Comparison of ENCODE assay signal across 12 cellular contexts in the genomic region with DNA sequence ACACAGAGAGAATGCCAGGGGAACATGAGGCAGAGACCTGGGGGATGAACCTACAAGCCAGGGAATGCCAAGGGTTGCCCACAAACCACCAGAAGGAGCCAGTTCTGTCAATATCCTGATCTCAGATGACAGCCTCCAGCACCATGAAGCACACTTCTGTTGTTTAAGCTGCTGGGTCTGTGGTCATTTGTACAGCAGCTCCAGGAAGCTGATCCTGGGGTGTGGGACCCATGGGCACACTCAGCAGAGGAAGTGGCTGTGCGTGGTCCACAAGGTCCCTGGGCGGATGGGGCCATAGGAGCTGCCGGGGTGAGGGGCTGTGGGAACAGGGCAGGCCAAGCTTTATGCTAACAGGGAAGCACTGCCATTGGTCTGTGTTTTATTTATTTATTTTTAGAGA. TPM values are rescaled to one million over a fixed set of nuclear protein-coding genes. Genes with fewer than 3 reads are reported as not detected.
DNase-seq lines count a peak whose midpoint lies in the region; ATAC-seq, FAIRE-seq and TF ChIP-seq lines count a peak whose summit lies in the region.
"Had no signal": no experiment of that assay in that cellular context is flagged by ENCODE, and none has a peak within 500 bp of the region (broad histone marks: within the 10 kb centered on the region; RNA-seq: fewer than 3 reads in every experiment).

No MANE protein-coding gene starts in this region.

- H3K27me3 Mint-ChIP-seq in nephron (ENCODE audit: low read depth) (no peaks in the 10 kb centered on the region), osteocyte (ENCODE audit: unreplicated experiment) (no peaks in the 10 kb centered on the region)

- CTCF ChIA-PET in HepG2 (lab: Yijun Ruan, JAX; ENCODE audit: low intra/inter-chr PET ratio, low total read pairs) (no interaction called here), mammary epithelial cell (lab: Charles Lee; ENCODE audit: low non-redundant PET) (interaction anchor here (0.6 kb wide), 1 partner anchor 12 kb away, joined by 4 read pairs; the partner anchor contains the start of gene PPM1F)

- H3K36me3 ChIP-seq in right lobe of liver (no peaks in the 10 kb centered on the region), HepG2 (replicated peaks in 1 of 2; ENCODE audit: control insufficient read depth in 1 of 2, insufficient read depth in 2 of 2, low read length in 2 of 2) (peaks cover 6 to 34% of the 10 kb centered on the region in 2 experiments; a peak in 4 of 5 replicates), mammary epithelial cell (ENCODE audit: insufficient read depth, low read length) (peaks cover 6% of the 10 kb centered on the region), vagina (peaks cover 0 to 16% of the 10 kb centered on the region in 2 donors)

- TF ChIP-seq CTCF in right lobe of liver (IDR thresholded peaks at IDR 0.05) (no peak), HepG2 (CRISPR knock-in tag; IDR thresholded peaks at IDR 0.05) (no peak), mammary epithelial cell (conservative IDR thresholded peaks at IDR 0.05 in 1 of 2, IDR thresholded peaks at IDR 0.05 in 1 of 2; ENCODE audit: extremely low read depth in 1 of 2, insufficient read depth in 1 of 2, low read depth in 1 of 2, low read length in 2 of 2) (no peak), nephron (IDR thresholded peaks at IDR 0.05; ENCODE audit: unreplicated experiment in 3 of 3) (no peak), vagina (IDR thresholded peaks at IDR 0.05) (no peak), osteocyte (IDR thresholded peaks at IDR 0.05) (no peak)

- intact Hi-C loops in right lobe of liver (cut with DNase I) = no loop called here
- intact Hi-C loops in HepG2 (cut with micrococcal nuclease; ENCODE audit: unreplicated experiment) = no loop called here
- intact Hi-C loops in mammary epithelial cell (cut with micrococcal nuclease) = no loop called here
- intact Hi-C loops in vagina (cut with DNase I) = no loop called here

- H3K9me3 Mint-ChIP-seq in nephron = no peaks in the 10 kb centered on the region
- H3K9me3 Mint-ChIP-seq in osteocyte (ENCODE audit: unreplicated experiment) = no peaks in the 10 kb centered on the region

- no peak for DNase-seq in right lobe of liver
- no peak for DNase-seq in HepG2 (ENCODE audit: low spot score)
- peak; percentile 40 for DNase-seq in mammary epithelial cell
- DNase-seq in vagina (ENCODE audit: extremely low spot score in 2 of 2) = no peak
- no peak for DNase-seq in osteocyte (ENCODE audit: extremely low spot score, unreplicated experiment)
- no peak for DNase-seq in NCI-H69 (lab: John Stamatoyannopoulos, UW)
- no peak for DNase-seq in RCC 7860 (ENCODE audit: low spot score)
- DNase-seq: islet precursor cell had no signal

- H3K4me2 ChIP-seq in HepG2 (ENCODE audit: low read depth, low read length) (no peak overlapping the region), mammary epithelial cell (ENCODE audit: insufficient read depth, low read depth, low read length) (no peak overlapping the region)

- H3K9ac ChIP-seq in HepG2 (ENCODE audit: insufficient read depth, low read depth, low read length) (no peak overlapping the region), mammary epithelial cell (ENCODE audit: insufficient read depth, low read length) (no peak overlapping the region)

- H3K79me2 ChIP-seq in HepG2 (ENCODE audit: insufficient read depth, low read length) (no peaks in the 10 kb centered on the region), mammary epithelial cell (ENCODE audit: insufficient read depth, low read length) (peaks cover 21% of the 10 kb centered on the region)

- H3K27ac Mint-ChIP-seq in nephron = peak overlapping the region; percentile 60 to 100 (median 100)
- H3K27ac Mint-ChIP-seq in osteocyte (ENCODE audit: unreplicated experiment) = no peak overlapping the region

- no peak for TF ChIP-seq EP300 in HepG2 (IDR thresholded peaks at IDR 0.05; ENCODE audit: low read depth in 2 of 2, low read length in 2 of 2)
- TF ChIP-seq EP300 in HepG2 (CRISPR knock-in tag; IDR thresholded peaks at IDR 0.05; ENCODE audit: borderline replicate concordance) = no peak

- H3K4me1 ChIP-seq in right lobe of liver (peaks cover 0 to 41% (median 21%) of the 10 kb centered on the region in 4 donors), HepG2 (ENCODE audit: insufficient read depth, low read length) (peaks cover 18% of the 10 kb centered on the region), mammary epithelial cell (ENCODE audit: insufficient read depth, low read length) (peaks cover 52% of the 10 kb centered on the region), vagina (peaks cover 94% of the 10 kb centered on the region)

- in situ Hi-C loops in HepG2 (cut with HindIII; ENCODE audit: extremely low pct_ligation_motif_present, low pct_unique_long_range_greater_than_20kb) (no loop called here), mammary epithelial cell (cut with MboI; ENCODE audit: low sequenced_read_pairs in 2 of 2) (loop anchor here in 1 of 2 donors (5.0 kb wide), 1 partner anchor 228 kb away; no protein-coding TSS in a partner anchor)

- dilution Hi-C loops in mammary epithelial cell (cut with HindIII; ENCODE audit: low sequenced_read_pairs) = no loop called here

- BruUV-seq in HepG2 (replicated peaks; lab: Mats Ljungman, UMichigan) (no TSS peak), mammary epithelial cell (replicated peaks; lab: Mats Ljungman, UMichigan) (no TSS peak)

- TF ChIP-seq POLR2A in right lobe of liver (IDR thresholded peaks at IDR 0.05) (no peak), HepG2 (IDR thresholded peaks at IDR 0.05; ENCODE audit: insufficient read depth in 1 of 2, low read depth in 2 of 2, low read length in 2 of 2) (no peak), vagina (IDR thresholded peaks at IDR 0.05) (no peak)

- H2AFZ ChIP-seq in HepG2 (ENCODE audit: low read length) (no peak overlapping the region), mammary epithelial cell (ENCODE audit: low read depth, low read length) (no peak overlapping the region)

- no peak for TF ChIP-seq RAD21 in HepG2 (CRISPR knock-in tag; IDR thresholded peaks at IDR 0.05)

- H3K36me3 Mint-ChIP-seq in nephron (ENCODE audit: low read depth) (peaks cover 39% of the 10 kb centered on the region), osteocyte (ENCODE audit: unreplicated experiment) (peaks cover 5% of the 10 kb centered on the region)

- no peak for FAIRE-seq in HepG2 (lab: Jason Lieb, UNC)
- no peak for FAIRE-seq in RCC 7860 (lab: Jason Lieb, UNC)
- FAIRE-seq: astrocyte had no signal

- peak overlapping the region in 2 of 3 donors; percentile 78 to 93 for H3K27ac ChIP-seq in right lobe of liver
- no peak overlapping the region for H3K27ac ChIP-seq in HepG2 (ENCODE audit: extremely low read length, insufficient read depth, low read length)
- H3K27ac ChIP-seq in mammary epithelial cell (ENCODE audit: insufficient read depth, low read depth, low read length) = no peak overlapping the region
- H3K27ac ChIP-seq in vagina = peak overlapping the region; percentile 88

- no peak overlapping the region for H3K4me3 Mint-ChIP-seq in nephron
- H3K4me3 Mint-ChIP-seq in osteocyte (ENCODE audit: unreplicated experiment) = no peak overlapping the region

- POLR2A ChIA-PET in HepG2 (lab: Yijun Ruan, JAX) = no interaction called here

- H3K27me3 ChIP-seq in right lobe of liver = no peaks in the 10 kb centered on the region
- no peaks in the 10 kb centered on the region for H3K27me3 ChIP-seq in HepG2 (ENCODE audit: control insufficient read depth in 1 of 2, insufficient read depth in 2 of 2, low read length in 2 of 2)
- no peaks in the 10 kb centered on the region for H3K27me3 ChIP-seq in mammary epithelial cell (ENCODE audit: insufficient read depth, low read length)
- H3K27me3 ChIP-seq in vagina = no peaks in the 10 kb centered on the region

- 83% methylated on average over 1 of the region's 3 CpGs for WGBS in right lobe of liver (ENCODE audit: insufficient coverage, low coverage, low lambda C conversion rate, missing lambda C conversion rate)
- WGBS in HepG2 (ENCODE audit: low lambda C conversion rate) = 100% methylated on average over 3 of the region's 3 CpGs
- WGBS in mammary epithelial cell (ENCODE audit: low coverage, missing lambda C conversion rate) = 79% methylated on average over 3 of the region's 3 CpGs

- peaks cover 66% of the 10 kb centered on the region for H3K4me1 Mint-ChIP-seq in nephron
- H3K4me1 Mint-ChIP-seq in osteocyte (ENCODE audit: unreplicated experiment) = peaks cover 70% of the 10 kb centered on the region

- no peak overlapping the region for H3K4me3 ChIP-seq in right lobe of liver
- H3K4me3 ChIP-seq in HepG2 (replicated peaks in 1 of 3; ENCODE audit: insufficient read depth in 1 of 3, low read depth in 2 of 3, low read length in 3 of 3) = no peak overlapping the region
- no peak overlapping the region for H3K4me3 ChIP-seq in mammary epithelial cell (replicated peaks in 1 of 3; ENCODE audit: insufficient read depth in 1 of 3, low read depth in 2 of 3, low read length in 3 of 3)
- no peak overlapping the region for H3K4me3 ChIP-seq in vagina

- ATAC-seq in right lobe of liver = no peak
- no peak for ATAC-seq in HepG2
- ATAC-seq: esophagus mucosa, HCT116 had no signal

- no peaks in the 10 kb centered on the region for H4K20me1 ChIP-seq in HepG2 (ENCODE audit: insufficient read depth, low read length)
- H4K20me1 ChIP-seq in mammary epithelial cell (ENCODE audit: insufficient read depth, low read length) = no peaks in the 10 kb centered on the region

- H3K9me3 ChIP-seq in right lobe of liver (no peaks in the 10 kb centered on the region), HepG2 (ENCODE audit: low read length) (no peaks in the 10 kb centered on the region), mammary epithelial cell (replicated peaks; ENCODE audit: insufficient read depth, low read length) (no peaks in the 10 kb centered on the region), vagina (no peaks in the 10 kb centered on the region)

RNA-seq across cellular contexts. Expression of gene PPM1F, which starts 12.1 kb away (rescaled TPM):
- 10 to 100 TPM in 4 of 6 experiments, 1 to 10 TPM in 2; 5.0 to 19.4 (median 12.8) TPM for total RNA-seq in right lobe of liver
- 19.6 and 20.4 TPM in 2 replicates for total RNA-seq in HepG2 (2016; rRNA removed; fragmentation: Illumina TruSeq; extraction: Trizol)
- total RNA-seq in HepG2 (2016; cell fraction: cytosol; rRNA removed; fragmentation: Illumina TruSeq; extraction: Trizol; ENCODE audit: low read depth) = 1.8 TPM in 2 replicates
- total RNA-seq in HepG2 (2016; cell fraction: insoluble cytoplasmic fraction; rRNA removed; fragmentation: Illumina TruSeq; extraction: Trizol) = 19.5 and 19.8 TPM in 2 replicates
- 5.8 and 7.5 TPM in 2 replicates for total RNA-seq in HepG2 (2016; cell fraction: membrane; rRNA removed; fragmentation: Illumina TruSeq; extraction: Trizol)
- total RNA-seq in HepG2 (2016; cell fraction: nucleus; rRNA removed; fragmentation: Illumina TruSeq; extraction: Trizol) = 13.2 and 13.5 TPM in 2 replicates
- polyA plus RNA-seq in HepG2 (2011; rRNA removed) = 11.0 and 14.4 TPM in 2 replicates
- 8.9 and 10.5 TPM in 2 replicates for polyA plus RNA-seq in HepG2 (2011; cell fraction: cytosol; rRNA removed)
- 51.0 and 62.2 TPM in 2 replicates for polyA plus RNA-seq in HepG2 (2011; cell fraction: nucleus; rRNA removed)
- 7.7 and 10.0 TPM in 2 replicates for polyA plus RNA-seq in HepG2 (2012)
- 1.2 and 1.9 TPM in 2 replicates for polyA plus RNA-seq in HepG2 (2016; cell fraction: cytosol; fragmentation: Illumina TruSeq; extraction: Trizol; ENCODE audit: low read depth)
- 11.3 and 12.7 TPM in 2 replicates for polyA plus RNA-seq in HepG2 (2016; cell fraction: insoluble cytoplasmic fraction; fragmentation: Illumina TruSeq; extraction: Trizol; ENCODE audit: low read depth)
- 3.0 and 4.1 TPM in 2 replicates for polyA plus RNA-seq in HepG2 (2016; cell fraction: membrane; fragmentation: Illumina TruSeq; extraction: Trizol; ENCODE audit: low read depth)
- 19.5 and 30.2 TPM in 2 replicates for polyA plus RNA-seq in HepG2 (2016; cell fraction: nucleus; fragmentation: Illumina TruSeq; extraction: Trizol; ENCODE audit: insufficient read depth, low read depth)
- 9.9 and 30.7 TPM in 2 replicates for polyA minus RNA-seq in HepG2 (2011; rRNA and poly(A)+ RNA removed; ENCODE audit: low replicate concordance)
- 9.1 and 9.8 TPM in 2 replicates for polyA minus RNA-seq in HepG2 (2011; cell fraction: cytosol; rRNA and poly(A)+ RNA removed)
- polyA minus RNA-seq in HepG2 (2011; cell fraction: nucleus; rRNA and poly(A)+ RNA removed) = 7.8 and 8.6 TPM in 2 replicates
- 10 to 100 TPM; 30.8 to 43.6 TPM for total RNA-seq in mammary epithelial cell
- 18.3 TPM for polyA plus RNA-seq in mammary epithelial cell
- polyA minus RNA-seq in mammary epithelial cell = 45.2 TPM
- total RNA-seq in vagina = 35.6 TPM
- total RNA-seq in osteocyte = 37.6 and 40.2 TPM in 2 replicates

RNA-seq across cellular contexts. Expression of gene TOP3B, which starts 42.1 kb away (rescaled TPM):
- total RNA-seq in right lobe of liver (10 to 100 TPM; 13.5 to 20.4 (median 15.6) TPM), HepG2 (2016; rRNA removed; fragmentation: Illumina TruSeq; extraction: Trizol) (18.2 and 28.5 TPM in 2 replicates), mammary epithelial cell (10 to 100 TPM; 36.4 to 36.7 TPM), vagina (42.7 TPM), osteocyte (37.0 and 46.0 TPM in 2 replicates)
- total RNA-seq in HepG2 (2016; cell fraction: cytosol; rRNA removed; fragmentation: Illumina TruSeq; extraction: Trizol; ENCODE audit: low read depth) = 15.2 and 19.6 TPM in 2 replicates
- total RNA-seq in HepG2 (2016; cell fraction: insoluble cytoplasmic fraction; rRNA removed; fragmentation: Illumina TruSeq; extraction: Trizol) = 16.3 and 26.7 TPM in 2 replicates
- 11.0 and 11.7 TPM in 2 replicates for total RNA-seq in HepG2 (2016; cell fraction: membrane; rRNA removed; fragmentation: Illumina TruSeq; extraction: Trizol)
- 44.1 and 55.2 TPM in 2 replicates for total RNA-seq in HepG2 (2016; cell fraction: nucleus; rRNA removed; fragmentation: Illumina TruSeq; extraction: Trizol)
- polyA plus RNA-seq in HepG2 (2011; rRNA removed) (29.7 and 36.2 TPM in 2 replicates), mammary epithelial cell (11.7 TPM)
- 8.8 and 12.0 TPM in 2 replicates for polyA plus RNA-seq in HepG2 (2011; cell fraction: cytosol; rRNA removed)
- polyA plus RNA-seq in HepG2 (2011; cell fraction: nucleus; rRNA removed) = 321 and 373 TPM in 2 replicates
- polyA plus RNA-seq in HepG2 (2012) = 22.3 and 45.3 TPM in 2 replicates
- 1.6 and 1.8 TPM in 2 replicates for polyA plus RNA-seq in HepG2 (2016; cell fraction: cytosol; fragmentation: Illumina TruSeq; extraction: Trizol; ENCODE audit: low read depth)
- 13.9 and 14.0 TPM in 2 replicates for polyA plus RNA-seq in HepG2 (2016; cell fraction: insoluble cytoplasmic fraction; fragmentation: Illumina TruSeq; extraction: Trizol; ENCODE audit: low read depth)
- 2.7 and 2.9 TPM in 2 replicates for polyA plus RNA-seq in HepG2 (2016; cell fraction: membrane; fragmentation: Illumina TruSeq; extraction: Trizol; ENCODE audit: low read depth)
- polyA plus RNA-seq in HepG2 (2016; cell fraction: nucleus; fragmentation: Illumina TruSeq; extraction: Trizol; ENCODE audit: insufficient read depth, low read depth) = 115 and 122 TPM in 2 replicates
- 29.4 and 31.9 TPM in 2 replicates for polyA minus RNA-seq in HepG2 (2011; rRNA and poly(A)+ RNA removed; ENCODE audit: low replicate concordance)
- 3.7 and 5.9 TPM in 2 replicates for polyA minus RNA-seq in HepG2 (2011; cell fraction: cytosol; rRNA and poly(A)+ RNA removed)
- polyA minus RNA-seq in HepG2 (2011; cell fraction: nucleus; rRNA and poly(A)+ RNA removed) = 49.7 and 52.4 TPM in 2 replicates
- polyA minus RNA-seq in mammary epithelial cell = 29.3 TPM

Comparison
In these comparisons a context has a peak if more than half of its experiments do, and no peak if none do; other contexts are left out.
1. H3K27ac ChIP-seq: peak in right lobe of liver (2 of 3) and vagina (single experiment); none in HepG2 (single experiment) and mammary epithelial cell (single experiment).